In genomic region chr21:46000731-46001641, GRCh38 we compare ENCODE assay signal across 13 cellular contexts. TPM values are rescaled to one million over a fixed set of nuclear protein-coding genes. Genes with fewer than 3 reads are reported as not detected.
A peak's percentile ranks its signal among the peaks of the same experiment; 100 is the strongest.
DNase-seq lines count a peak whose midpoint lies in the region; ATAC-seq and TF ChIP-seq lines count a peak whose summit lies in the region.
"Had no signal": no experiment of that assay in that cellular context is flagged by ENCODE, and none has a peak within 500 bp of the region (broad histone marks: within the 10 kb centered on the region; RNA-seq: fewer than 3 reads in every experiment).

No MANE protein-coding gene starts in this region.

- H3K27ac ChIP-seq in gastroesophageal sphincter, result peak overlapping the region; percentile 41 to 84 (median 80)
- H3K27ac ChIP-seq: hepatocyte had no signal

- TF ChIP-seq POLR2A in gastroesophageal sphincter (IDR thresholded peaks at IDR 0.05), result no peak

- H3K9me3 Mint-ChIP-seq in CD14-positive monocyte (peaks cover 18 to 66% (median 38%) of the 10 kb centered on the region in 7 donors), nephron progenitor cell (no peaks in the 10 kb centered on the region)

- H3K9me3 ChIP-seq in gastroesophageal sphincter, result no peaks in the 10 kb centered on the region

- TF ChIP-seq EP300 in Ishikawa (IDR thresholded peaks at IDR 0.05; ENCODE audit: borderline replicate concordance), result no peak
- no peak for TF ChIP-seq EP300 in gastroesophageal sphincter (IDR thresholded peaks at IDR 0.05)

- no peak overlapping the region for H3K4me3 ChIP-seq in gastroesophageal sphincter
- H3K4me3 ChIP-seq: hepatocyte had no signal

- ATAC-seq in gastroesophageal sphincter, result peak; percentile 65
- ATAC-seq in HG03045 (IDR thresholded peaks at IDR 0.05; ENCODE audit: unreplicated experiment), result no peak
- ATAC-seq in HG03469 (IDR thresholded peaks at IDR 0.05; ENCODE audit: unreplicated experiment), result no peak
- no peak for ATAC-seq in HG02884 (IDR thresholded peaks at IDR 0.05; ENCODE audit: unreplicated experiment)

- peaks cover 0 to 86% of the 10 kb centered on the region in 2 donors for H3K36me3 ChIP-seq in gastroesophageal sphincter

- TF ChIP-seq RAD21 in Ishikawa (IDR thresholded peaks at IDR 0.05; ENCODE audit: low read depth), result no peak

- DNase-seq in CD14-positive monocyte (ENCODE audit: low spot score) (peak; percentile 43), nephron progenitor cell (peak; percentile 9), amygdala (lab: John Stamatoyannopoulos, UW) (no peak)
- DNase-seq: stimulated activated CD4-positive, alpha-beta T cell treated with anti-CD3 and anti-CD28 coated beads, Interleukin-4, amount 100 ng/mL, for 1 hour; stimulated activated naive CD4-positive, alpha-beta T cell treated with Interleukin-2 at 50 U/mL for 16 hours had no signal

- H3K27me3 ChIP-seq in gastroesophageal sphincter, result no peaks in the 10 kb centered on the region
- H3K27me3 ChIP-seq: hepatocyte had no signal

- H3K4me1 Mint-ChIP-seq in CD14-positive monocyte (no peaks in the 10 kb centered on the region), nephron progenitor cell (peaks cover 15% of the 10 kb centered on the region)
- H3K4me1 Mint-ChIP-seq: memory B cell had no signal

- no peak overlapping the region for H3K27ac Mint-ChIP-seq in CD14-positive monocyte
- H3K27ac Mint-ChIP-seq in nephron progenitor cell, result no peak overlapping the region
- H3K27ac Mint-ChIP-seq: memory B cell, progenitor cell of endocrine pancreas had no signal

- WGBS in gastroesophageal sphincter (ENCODE audit: low coverage in 1 of 2), 2 donors, result no CpG with 5 or more reads among the region's 44 CpGs

- intact Hi-C loops in CD14-positive monocyte (cut with micrococcal nuclease), result no loop called here

- H3K36me3 Mint-ChIP-seq in CD14-positive monocyte, result no peaks in the 10 kb centered on the region
- peaks cover 11% of the 10 kb centered on the region for H3K36me3 Mint-ChIP-seq in nephron progenitor cell (ENCODE audit: low read depth)
- H3K36me3 Mint-ChIP-seq: memory B cell had no signal

- H3K4me1 ChIP-seq in gastroesophageal sphincter, result peaks cover 0 to 63% (median 6%) of the 10 kb centered on the region in 3 donors

- TF ChIP-seq CTCF in CD14-positive monocyte (IDR thresholded peaks at IDR 0.05) (no peak), gastroesophageal sphincter (IDR thresholded peaks at IDR 0.05) (no peak), nephron progenitor cell (IDR thresholded peaks at IDR 0.05) (no peak)

- H3K4me3 Mint-ChIP-seq in CD14-positive monocyte, result no peak overlapping the region
- H3K4me3 Mint-ChIP-seq in nephron progenitor cell, result no peak overlapping the region
- H3K4me3 Mint-ChIP-seq: memory B cell had no signal

- H3K27me3 Mint-ChIP-seq in CD14-positive monocyte (ENCODE audit: low read depth in 3 of 3) (no peaks in the 10 kb centered on the region), nephron progenitor cell (ENCODE audit: low read depth, poor library complexity) (no peaks in the 10 kb centered on the region)
- H3K27me3 Mint-ChIP-seq: progenitor cell of endocrine pancreas had no signal

TF ChIP-seq in Ishikawa, 13 proteins besides CTCF, POLR2A, EP300 and RAD21:
- 0 out of 2 replicates have a peak, but pooled peaks have one; percentile 23 for TF ChIP-seq USF1 (IDR thresholded peaks at IDR 0.05)
- TF ChIP-seq REST (IDR thresholded peaks at IDR 0.05; ENCODE audit: low read depth), result peak; percentile 62; the same call in 1 of the 2 replicates
- TF ChIP-seq CREB1 (IDR thresholded peaks at IDR 0.05; ENCODE audit: low read depth), result no peak
- no peak for TF ChIP-seq EGR1 (IDR thresholded peaks at IDR 0.05)
- no peak for TF ChIP-seq TEAD4 (IDR thresholded peaks at IDR 0.05)
- no peak; the same call in 1 of the 2 replicates for TF ChIP-seq ZBTB7A (IDR thresholded peaks at IDR 0.05; ENCODE audit: low read depth)
- no peak for TF ChIP-seq TCF12 (IDR thresholded peaks at IDR 0.05; ENCODE audit: low read depth)
- TF ChIP-seq MAX (IDR thresholded peaks at IDR 0.05), result peak; percentile 57

RNA-seq across cellular contexts. Expression of gene COL6A1, which starts 19.4 kb away (rescaled TPM):
- polyA plus RNA-seq in CD14-positive monocyte, result under 1 TPM; 0.08 to 0.10 TPM
- 1,000 to 10,000 TPM in 2 of 4 donors, 100 to 1,000 TPM in 2; 477 to 1,231 (median 878) TPM for total RNA-seq in gastroesophageal sphincter

Comparison
In these comparisons a context has a peak if more than half of its experiments do, and no peak if none do; other contexts are left out.
1. DNase-seq: peak in CD14-positive monocyte (single experiment) and nephron progenitor cell (single experiment); none in amygdala (0 of 56).